ENCODE assay signal across 8 cellular contexts in genomic region chr10:59905735-59906416, GRCh38. TPM values are rescaled to one million over a fixed set of nuclear protein-coding genes. Genes with fewer than 3 reads are reported as not detected.
DNase-seq lines count a peak whose midpoint lies in the region; ATAC-seq and TF ChIP-seq lines count a peak whose summit lies in the region.

No MANE protein-coding gene starts in this region.

- H3K27me3 Mint-ChIP-seq in Caco-2 (ENCODE audit: insufficient read depth, unreplicated experiment) = no peaks in the 10 kb centered on the region

- peaks cover 49% of the 10 kb centered on the region for H3K4me1 Mint-ChIP-seq in Caco-2 (ENCODE audit: low read depth, unreplicated experiment)

- peaks cover 29% of the 10 kb centered on the region for H4K20me1 ChIP-seq in hepatocyte (ENCODE audit: insufficient read depth, poor library complexity, severe bottlenecking)

- ATAC-seq in activated naive CD4-positive, alpha-beta T cell treated with anti-CD3 and anti-CD28 coated beads, Interleukin-2, amount 50 U/mL, for 72 hours = peak in 1 of 2 donors; percentile 0
- no peak for ATAC-seq in GM19397 (IDR thresholded peaks at IDR 0.05; ENCODE audit: unreplicated experiment)

- TF ChIP-seq CTCF in Caco-2 (IDR thresholded peaks at IDR 0.05; ENCODE audit: insufficient read depth in 1 of 2, low read depth in 1 of 2, low read length in 1 of 2, severe bottlenecking in 1 of 2, unreplicated experiment in 1 of 2) = no peak
- TF ChIP-seq CTCF in hepatocyte (IDR thresholded peaks at IDR 0.05; ENCODE audit: poor library complexity) = no peak

- H3K27me3 ChIP-seq in Caco-2 (replicated peaks; ENCODE audit: control insufficient read depth, insufficient read depth, low read length) = no peaks in the 10 kb centered on the region
- H3K27me3 ChIP-seq in HUES48 (ENCODE audit: control insufficient read depth, insufficient read depth, low read length) = no peaks in the 10 kb centered on the region
- no peaks in the 10 kb centered on the region for H3K27me3 ChIP-seq in hepatocyte
- no peaks in the 10 kb centered on the region for H3K27me3 ChIP-seq in skeletal muscle tissue (ENCODE audit: control insufficient read depth in 3 of 3, insufficient read depth in 3 of 3, low read length in 3 of 3)

- POLR2A ChIA-PET in Caco-2 (lab: Charles Lee) = interaction anchor here (0.5 to 2.3 kb wide), 8 partner anchors 10 to 129 kb away, joined by 3 to 25 read pairs (median 6); no protein-coding TSS in a partner anchor

- CTCF ChIA-PET in Caco-2 (lab: Charles Lee) = interaction anchor here (0.6 to 2.7 kb wide), 21 partner anchors 17 to 318 kb away, joined by 3 to 34 read pairs (median 6); partner anchors contain the start of gene SLC16A9

- peaks cover 14% of the 10 kb centered on the region for H3K36me3 Mint-ChIP-seq in Caco-2 (ENCODE audit: insufficient read depth, unreplicated experiment)
- H3K36me3 Mint-ChIP-seq in activated naive CD4-positive, alpha-beta T cell treated with anti-CD3 and anti-CD28 coated beads, Interleukin-2, amount 50 U/mL, for 72 hours = peaks cover 27 to 35% of the 10 kb centered on the region in 2 donors

- peak; percentile 30 to 48 for DNase-seq in Caco-2
- DNase-seq in activated naive CD4-positive, alpha-beta T cell treated with anti-CD3 and anti-CD28 coated beads, Interleukin-2, amount 50 U/mL, for 72 hours (ENCODE audit: low spot score in 2 of 2) = peak in 1 of 2 donors; percentile 30
- DNase-seq in hepatocyte (ENCODE audit: low spot score) = peak; percentile 24
- no peak for DNase-seq in hepatic stellate cell (ENCODE audit: low spot score)
- DNase-seq in globus pallidus (ENCODE audit: low spot score) = no peak

- under 1% methylated on average over 37 of the region's 56 CpGs for WGBS in hepatocyte (ENCODE audit: low lambda C conversion rate, missing lambda C conversion rate)

- H3K4me3 Mint-ChIP-seq in Caco-2 (ENCODE audit: unreplicated experiment) = peak overlapping the region; percentile 99

- H3K36me3 ChIP-seq in Caco-2 (ENCODE audit: control insufficient read depth, insufficient read depth, low read length) = no peaks in the 10 kb centered on the region
- peaks cover 17% of the 10 kb centered on the region; the same call in 1 of the 2 replicates for H3K36me3 ChIP-seq in HUES48 (ENCODE audit: control insufficient read depth, insufficient read depth, low read length)
- no peaks in the 10 kb centered on the region for H3K36me3 ChIP-seq in hepatocyte (replicated peaks; ENCODE audit: insufficient read depth, low read depth)
- no peaks in the 10 kb centered on the region for H3K36me3 ChIP-seq in skeletal muscle tissue (ENCODE audit: control insufficient read depth in 3 of 3, insufficient read depth in 3 of 3, low read length in 3 of 3)

- peak overlapping the region; percentile 87 for H3K4me2 ChIP-seq in hepatocyte

- H2AFZ ChIP-seq in hepatocyte = peak overlapping the region; percentile 79

- peaks cover 41% of the 10 kb centered on the region for H3K4me1 ChIP-seq in Caco-2
- H3K4me1 ChIP-seq in HUES48 (ENCODE audit: control insufficient read depth, insufficient read depth, low read length) = peaks cover 43% of the 10 kb centered on the region
- H3K4me1 ChIP-seq in hepatocyte (ENCODE audit: insufficient read depth) = peaks cover 31% of the 10 kb centered on the region
- H3K4me1 ChIP-seq in skeletal muscle tissue (ENCODE audit: control insufficient read depth in 3 of 3, insufficient read depth in 3 of 3, low read length in 3 of 3) = peaks cover 14 to 29% (median 24%) of the 10 kb centered on the region in 3 donors

- H3K9me3 ChIP-seq in Caco-2 (no peaks in the 10 kb centered on the region), HUES48 (ENCODE audit: control insufficient read depth, insufficient read depth, low read length) (no peaks in the 10 kb centered on the region), hepatocyte (ENCODE audit: low read depth) (no peaks in the 10 kb centered on the region), skeletal muscle tissue (ENCODE audit: control insufficient read depth in 3 of 3, low read length in 3 of 3) (no peaks in the 10 kb centered on the region)

- H3K9ac ChIP-seq in HUES48 (ENCODE audit: low read depth, low read length) (peak overlapping the region; percentile 90), skeletal muscle tissue (ENCODE audit: low read depth in 1 of 3, low read length in 3 of 3) (peak overlapping the region; percentile 89 to 92 (median 91))

- H3K4me3 ChIP-seq in Caco-2 (ENCODE audit: low read depth, low read length) (peak overlapping the region; percentile 93), HUES48 (ENCODE audit: low read depth, low read length) (peak overlapping the region; percentile 79), hepatocyte (peak overlapping the region; percentile 81), skeletal muscle tissue (ENCODE audit: low read length in 3 of 3) (peak overlapping the region; percentile 86 to 91 (median 88))

- H3K27ac Mint-ChIP-seq in Caco-2 (ENCODE audit: unreplicated experiment) = peak overlapping the region; percentile 92
- H3K27ac Mint-ChIP-seq in activated naive CD4-positive, alpha-beta T cell treated with anti-CD3 and anti-CD28 coated beads, Interleukin-2, amount 50 U/mL, for 72 hours = peak overlapping the region; percentile 99

- intact Hi-C loops in Caco-2 (cut with micrococcal nuclease; ENCODE audit: unreplicated experiment) = loop anchor here (1.0 to 2.0 kb wide), 10 partner anchors 11 to 280 kb away; no protein-coding TSS in a partner anchor

- H3K9me2 ChIP-seq in hepatocyte (replicated peaks; ENCODE audit: insufficient read depth) = no peaks in the 10 kb centered on the region

- no peaks in the 10 kb centered on the region for H3K9me3 Mint-ChIP-seq in Caco-2 (ENCODE audit: unreplicated experiment)
- no peaks in the 10 kb centered on the region for H3K9me3 Mint-ChIP-seq in activated naive CD4-positive, alpha-beta T cell treated with anti-CD3 and anti-CD28 coated beads, Interleukin-2, amount 50 U/mL, for 72 hours

- BruUV-seq in Caco-2 (replicated peaks; lab: Mats Ljungman, UMichigan) = no TSS peak

- H3K27ac ChIP-seq in HUES48 (ENCODE audit: low read depth, low read length) (peak overlapping the region; percentile 98), hepatocyte (peak overlapping the region; percentile 95), skeletal muscle tissue (ENCODE audit: low read depth, low read length) (peak overlapping the region; percentile 83)

- H3K79me2 ChIP-seq in hepatocyte = peaks cover 51% of the 10 kb centered on the region

RNA-seq across cellular contexts. Expression of gene CCDC6, which starts 0.5 kb away (rescaled TPM):
- total RNA-seq in Caco-2 (2022) (113 and 116 TPM in 2 replicates), hepatocyte (44.8 and 49.8 TPM in 2 replicates), skeletal muscle tissue (24.5 TPM)
- total RNA-seq in activated naive CD4-positive, alpha-beta T cell treated with anti-CD3 and anti-CD28 coated beads, Interleukin-2, amount 50 U/mL, for 72 hours = 10 to 100 TPM; 28.9 to 66.0 TPM
- polyA plus RNA-seq in hepatocyte = 22.3 and 23.7 TPM in 2 replicates

Comparison
In these comparisons a context has a peak if more than half of its experiments do, and no peak if none do; other contexts are left out.
1. DNase-seq: peak in Caco-2 (2 of 2) and hepatocyte (single experiment); none in hepatic stellate cell (single experiment) and globus pallidus (single experiment).
2. Peak in every context shown above with its lines, with median percentiles within 50 percentile points of each other: H3K4me3 ChIP-seq and H3K27ac ChIP-seq.